In the genomic region with DNA sequence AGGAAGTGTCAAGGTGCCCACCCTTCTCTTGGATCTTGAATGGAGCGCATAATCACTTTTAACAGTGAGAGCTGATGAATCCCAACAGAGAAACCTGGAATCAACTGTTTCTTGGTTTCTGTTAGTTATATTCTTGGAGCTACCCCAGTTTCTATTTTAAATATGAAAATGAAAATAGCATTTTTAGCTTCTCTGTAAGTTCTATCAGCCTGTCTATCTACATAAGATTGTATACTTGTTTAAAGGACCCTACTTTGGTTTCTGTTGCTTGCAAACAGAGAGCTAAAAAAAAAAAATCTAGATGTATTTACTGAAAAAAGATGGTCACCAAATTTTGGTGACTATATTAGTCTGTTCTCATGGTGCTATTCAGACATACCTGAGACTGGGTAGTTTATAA, we compare ENCODE assay signal across 24 cellular contexts.
"Had no signal": no experiment of that assay in that cellular context is flagged by ENCODE, and none has a peak within 500 bp of the region (broad histone marks: within the 10 kb centered on the region; RNA-seq: fewer than 3 reads in every experiment).

No MANE protein-coding gene starts in this region.

- H3K27ac ChIP-seq: colonic mucosa, coronary artery, dorsolateral prefrontal cortex, epithelial cell of prostate, esophagus muscularis mucosa, esophagus squamous epithelium, foreskin keratinocyte, gastrocnemius medialis, gastroesophageal sphincter, heart left ventricle, heart right ventricle had no signal

- H3K4me3 ChIP-seq: colonic mucosa, coronary artery, dorsolateral prefrontal cortex, esophagus muscularis mucosa, esophagus squamous epithelium, gastrocnemius medialis, gastroesophageal sphincter, heart left ventricle, heart right ventricle had no signal

- DNase-seq: colonic mucosa; cortex of kidney; dermis blood vessel endothelial cell; dorsolateral prefrontal cortex; effector CD4-positive, alpha-beta T cell; effector CD8-positive, alpha-beta T cell; effector memory CD4-positive, alpha-beta T cell; effector memory CD8-positive, alpha-beta T cell; endodermal cell; erythroblast; esophagus squamous epithelium; foreskin fibroblast; foreskin keratinocyte; foreskin melanocyte; gastrocnemius medialis; glutamatergic neuron; head of caudate nucleus; heart left ventricle; heart right ventricle had no signal

- ATAC-seq: effector memory CD8-positive, alpha-beta T cell; esophagus mucosa; foreskin keratinocyte; gastrocnemius medialis; gastroesophageal sphincter; heart left ventricle; heart right ventricle had no signal

- H3K27me3 ChIP-seq: colonic mucosa, dorsolateral prefrontal cortex, esophagus muscularis mucosa, esophagus squamous epithelium, foreskin keratinocyte, gastrocnemius medialis, gastroesophageal sphincter, heart left ventricle, heart right ventricle had no signal

- H3K36me3 ChIP-seq: colonic mucosa, esophagus muscularis mucosa, esophagus squamous epithelium, gastrocnemius medialis, gastroesophageal sphincter, heart left ventricle, heart right ventricle had no signal

- H3K9me3 ChIP-seq: colonic mucosa, esophagus muscularis mucosa, esophagus squamous epithelium, gastrocnemius medialis, gastroesophageal sphincter had no signal

- H3K4me1 ChIP-seq: colonic mucosa, esophagus muscularis mucosa, esophagus squamous epithelium, foreskin keratinocyte, gastrocnemius medialis, gastroesophageal sphincter, heart left ventricle, heart right ventricle had no signal
